Comparison of ENCODE assay signal across 7 cellular contexts in genomic region chr3:178325330-178325729, GRCh38.
DNase-seq lines count a peak whose midpoint lies in the region; ATAC-seq and TF ChIP-seq lines count a peak whose summit lies in the region.

No MANE protein-coding gene starts in this region.

- no peaks in the 10 kb centered on the region for H3K9me3 Mint-ChIP-seq in HFFc6
- no peaks in the 10 kb centered on the region for H3K9me3 Mint-ChIP-seq in activated T-cell treated with anti-CD3 and anti-CD28 coated beads, Interleukin-2, amount 50 U/mL, for 72 hours

- H3K4me3 ChIP-seq in fibroblast of mammary gland (ENCODE audit: control insufficient read depth, low read depth, low read length) = no peak overlapping the region
- no peak overlapping the region for H3K4me3 ChIP-seq in effector memory CD4-positive, alpha-beta T cell (ENCODE audit: insufficient read depth, low read depth, low read length, poor library complexity, severe bottlenecking)

- H3K27me3 ChIP-seq in effector memory CD4-positive, alpha-beta T cell (replicated peaks; ENCODE audit: control insufficient read depth, insufficient read depth, low read length, poor library complexity, severe bottlenecking) = no peaks in the 10 kb centered on the region

- H3K9me3 ChIP-seq in effector memory CD4-positive, alpha-beta T cell (ENCODE audit: control insufficient read depth, low read length) = no peaks in the 10 kb centered on the region

- ATAC-seq in activated T-cell treated with anti-CD3 and anti-CD28 coated beads, Interleukin-2, amount 50 U/mL, for 72 hours (replicated peaks in 1 of 2) = no peak

- H3K36me3 ChIP-seq in effector memory CD4-positive, alpha-beta T cell (ENCODE audit: control insufficient read depth, insufficient read depth, low read length) = no peaks in the 10 kb centered on the region

- TF ChIP-seq CTCF in HFFc6 (IDR thresholded peaks at IDR 0.05) (peak; percentile 77), fibroblast of mammary gland (conservative IDR thresholded peaks at IDR 0.05; ENCODE audit: control insufficient read depth, insufficient read depth, low read depth, low read length) (peak; percentile 47)

- H3K4me1 ChIP-seq in effector memory CD4-positive, alpha-beta T cell (ENCODE audit: control insufficient read depth, insufficient read depth, low read length, poor library complexity, severe bottlenecking) = no peaks in the 10 kb centered on the region

- H3K27ac Mint-ChIP-seq in HFFc6 = no peak overlapping the region
- H3K27ac Mint-ChIP-seq in activated T-cell treated with anti-CD3 and anti-CD28 coated beads, Interleukin-2, amount 50 U/mL, for 72 hours = no peak overlapping the region

- DNase-seq in HFFc6 (peak; percentile 49), OCI-M1 (lab: John Stamatoyannopoulos, UW) (peak; percentile 58), fibroblast of mammary gland (ENCODE audit: low read depth) (peak; percentile 65), smooth muscle cell of the brain vasculature (ENCODE audit: low read depth, low spot score) (peak; percentile 21), GOT3 (lab: John Stamatoyannopoulos, UW) (no peak)
- no peak for DNase-seq in effector memory CD4-positive, alpha-beta T cell
- no peak for DNase-seq in activated T-cell treated with anti-CD3 and anti-CD28 coated beads, Interleukin-2, amount 50 U/mL, for 72 hours

- H3K27me3 Mint-ChIP-seq in HFFc6 (ENCODE audit: insufficient read depth) = no peaks in the 10 kb centered on the region
- H3K27me3 Mint-ChIP-seq in activated T-cell treated with anti-CD3 and anti-CD28 coated beads, Interleukin-2, amount 50 U/mL, for 72 hours (ENCODE audit: low read depth) = no peaks in the 10 kb centered on the region

- no peak overlapping the region for H3K27ac ChIP-seq in effector memory CD4-positive, alpha-beta T cell (ENCODE audit: insufficient read depth, low read length, poor library complexity, severe bottlenecking)

- peaks cover 15% of the 10 kb centered on the region for H3K4me1 Mint-ChIP-seq in HFFc6 (ENCODE audit: low read depth)
- no peaks in the 10 kb centered on the region for H3K4me1 Mint-ChIP-seq in activated T-cell treated with anti-CD3 and anti-CD28 coated beads, Interleukin-2, amount 50 U/mL, for 72 hours (ENCODE audit: low read depth)

- no peaks in the 10 kb centered on the region for H3K36me3 Mint-ChIP-seq in HFFc6 (ENCODE audit: low read depth)
- H3K36me3 Mint-ChIP-seq in activated T-cell treated with anti-CD3 and anti-CD28 coated beads, Interleukin-2, amount 50 U/mL, for 72 hours (ENCODE audit: insufficient read depth in 2 of 2) = no peaks in the 10 kb centered on the region

- H3K4me3 Mint-ChIP-seq in HFFc6 = no peak overlapping the region
- H3K4me3 Mint-ChIP-seq in activated T-cell treated with anti-CD3 and anti-CD28 coated beads, Interleukin-2, amount 50 U/mL, for 72 hours = no peak overlapping the region

Comparison
In these comparisons a context has a peak if more than half of its experiments do, and no peak if none do; other contexts are left out.
1. DNase-seq: peak in HFFc6 (single experiment), OCI-M1 (single experiment), fibroblast of mammary gland (single experiment) and smooth muscle cell of the brain vasculature (single experiment); none in effector memory CD4-positive, alpha-beta T cell (0 of 3), activated T-cell treated with anti-CD3 and anti-CD28 coated beads, Interleukin-2, amount 50 U/mL, for 72 hours (0 of 2) and GOT3 (single experiment).